In genomic region chr17:28580925-28581324, GRCh38 we compare ENCODE assay signal across 35 cellular contexts.
"Had no signal": no experiment of that assay in that cellular context is flagged by ENCODE, and none has a peak within 500 bp of the region (broad histone marks: within the 10 kb centered on the region; RNA-seq: fewer than 3 reads in every experiment).

No MANE protein-coding gene starts in this region.

- H3K9me3 ChIP-seq: adrenal gland, body of pancreas, esophagus muscularis mucosa, heart left ventricle, ovary, prostate gland, sigmoid colon, uterus had no signal

- H3K27me3 ChIP-seq: adrenal gland, body of pancreas, esophagus muscularis mucosa, foreskin keratinocyte, heart left ventricle, ovary, sigmoid colon, uterus had no signal

- DNase-seq: activated CD4-positive, alpha-beta T cell treated with anti-CD3 and anti-CD28 coated beads for 48 hours; activated CD4-positive, alpha-beta T cell treated with anti-CD3 and anti-CD28 coated beads, Interleukin-2, amount 50 U/mL, for 48 hours; activated gamma-delta T cell treated with Interleukin-2 at 50 U/mL for 16 hours; activated T-cell treated with anti-CD3 and anti-CD28 coated beads, Interleukin-2, amount 50 U/mL, for 48 hours; adrenal gland; aorta; body of pancreas; dermis blood vessel endothelial cell; effector CD4-positive, alpha-beta T cell; foreskin keratinocyte; heart left ventricle; hypothalamus; immature natural killer cell; kidney; left colon; mammary epithelial cell; ovary; retina; sigmoid colon; small intestine; stimulated activated CD4-positive, alpha-beta T cell treated with anti-CD3 and anti-CD28 coated beads, Interleukin-4, amount 100 ng/mL, for 24 hours; stimulated activated naive CD8-positive, alpha-beta T cell treated with anti-CD3 and anti-CD28 coated beads, Interleukin-15, amount 100 ng/mL, for 72 hours; substantia nigra; T-helper 9 cell; uterus; WERI-Rb-1 had no signal

- H3K36me3 ChIP-seq: ovary, prostate gland, uterus had no signal

- H3K4me1 ChIP-seq: foreskin keratinocyte, prostate gland had no signal

- H3K4me3 Mint-ChIP-seq: immature natural killer cell; nephron; stimulated activated memory B cell treated with anti-CD40 and anti-IgM and Interleukin-4, amounts not matched to agents 10 μg/mL and 1 μg/mL and 100 μg/mL, for 72 hours; stimulated activated naive CD8-positive, alpha-beta T cell treated with anti-CD3 and anti-CD28 coated beads, Interleukin-15, amount 100 ng/mL, for 72 hours; type B pancreatic cell had no signal

- H3K4me3 ChIP-seq: adrenal gland, body of pancreas, esophagus muscularis mucosa, heart left ventricle, ovary, prostate gland, sigmoid colon, uterus had no signal

- H3K27ac Mint-ChIP-seq: nephron; stimulated activated memory B cell treated with anti-CD40 and anti-IgM and Interleukin-4, amounts not matched to agents 10 μg/mL and 1 μg/mL and 100 μg/mL, for 72 hours; stimulated activated naive CD8-positive, alpha-beta T cell treated with anti-CD3 and anti-CD28 coated beads, Interleukin-15, amount 100 ng/mL, for 72 hours; type B pancreatic cell had no signal

- H3K27me3 Mint-ChIP-seq: stimulated activated memory B cell treated with anti-CD40 and anti-IgM and Interleukin-4, amounts not matched to agents 10 μg/mL and 1 μg/mL and 100 μg/mL, for 72 hours; stimulated activated naive CD8-positive, alpha-beta T cell treated with anti-CD3 and anti-CD28 coated beads, Interleukin-15, amount 100 ng/mL, for 72 hours; type B pancreatic cell had no signal

- FAIRE-seq: colon, kidney, small intestine, TTC549 had no signal

- H3K9me3 Mint-ChIP-seq: activated naive CD4-positive, alpha-beta T cell treated with anti-CD3 and anti-CD28 coated beads, Interleukin-2, amount 50 U/mL, for 72 hours; immature natural killer cell; nephron; stimulated activated memory B cell treated with anti-CD40 and anti-IgM and Interleukin-4, amounts not matched to agents 10 μg/mL and 1 μg/mL and 100 μg/mL, for 72 hours; stimulated activated naive CD8-positive, alpha-beta T cell treated with anti-CD3 and anti-CD28 coated beads, Interleukin-15, amount 100 ng/mL, for 72 hours; type B pancreatic cell had no signal

- ATAC-seq: activated CD4-positive, CD25-positive, alpha-beta regulatory T cell treated with anti-CD3 and anti-CD28 coated beads, Interleukin-2, amount 50 U/mL, for 24 hours; activated naive CD4-positive, alpha-beta T cell treated with anti-CD3 and anti-CD28 coated beads, Interleukin-2, amount 50 U/mL, for 72 hours; body of pancreas; foreskin keratinocyte; heart left ventricle; left colon; stimulated activated memory B cell treated with anti-CD40 and anti-IgM and Interleukin-4, amounts not matched to agents 10 μg/mL and 1 μg/mL and 100 μg/mL, for 72 hours; stimulated activated naive CD8-positive, alpha-beta T cell treated with anti-CD3 and anti-CD28 coated beads, Interleukin-15, amount 100 ng/mL, for 72 hours had no signal

- H3K27ac ChIP-seq: adrenal gland, body of pancreas, esophagus muscularis mucosa, foreskin keratinocyte, heart left ventricle, ovary, prostate gland, sigmoid colon, uterus, WERI-Rb-1 had no signal
